ENCODE assay signal across 20 cellular contexts in genomic region chr1:19892628-19893168, GRCh38. TPM values are rescaled to one million over a fixed set of nuclear protein-coding genes. Genes with fewer than 3 reads are reported as not detected.
DNase-seq lines count a peak whose midpoint lies in the region; ATAC-seq, FAIRE-seq and TF ChIP-seq lines count a peak whose summit lies in the region.
"Had no signal": no experiment of that assay in that cellular context is flagged by ENCODE, and none has a peak within 500 bp of the region (broad histone marks: within the 10 kb centered on the region; RNA-seq: fewer than 3 reads in every experiment).

No MANE protein-coding gene starts in this region.

- FAIRE-seq in H54 (lab: Jason Lieb, UNC) = peak; percentile 20
- FAIRE-seq: D721Med had no signal

- peaks cover 22% of the 10 kb centered on the region for H3K4me1 Mint-ChIP-seq in stimulated activated effector memory CD8-positive, alpha-beta T cell treated with anti-CD3 and anti-CD28 coated beads, Interleukin-12 subunit alpha, Interleukin-12 subunit beta, amount 100 ng/mL, for 72 hours

- TF ChIP-seq POLR2A in H54 (IDR thresholded peaks at IDR 0.05; ENCODE audit: low read depth, low read length) = no peak

- H3K4me3 Mint-ChIP-seq in stimulated activated effector memory CD8-positive, alpha-beta T cell treated with anti-CD3 and anti-CD28 coated beads, Interleukin-12 subunit alpha, Interleukin-12 subunit beta, amount 100 ng/mL, for 72 hours = no peak overlapping the region

- peak overlapping the region; percentile 38 for H3K27ac ChIP-seq in epithelial cell of prostate
- H3K27ac ChIP-seq: thoracic aorta had no signal

- DNase-seq in H54 (ENCODE audit: insufficient read length, low spot score) (no peak), RPMI7951 (ENCODE audit: low read depth) (peak; percentile 43), epithelial cell of prostate (ENCODE audit: low read depth, low spot score) (no peak), NCI-H1417 (lab: John Stamatoyannopoulos, UW) (no peak), SK-N-DZ (ENCODE audit: low spot score) (no peak), NCI-H2171 treated with DMSO at 0.1 percent for 48 hours (lab: John Stamatoyannopoulos, UW) (no peak)
- DNase-seq in stimulated activated effector memory CD8-positive, alpha-beta T cell treated with anti-CD3 and anti-CD28 coated beads, Interleukin-12 subunit alpha, Interleukin-12 subunit beta, amount 100 ng/mL, for 72 hours (ENCODE audit: low spot score in 2 of 2) = no peak
- DNase-seq: activated CD4-positive, CD25-positive, alpha-beta regulatory T cell; activated CD8-positive, alpha-beta memory T cell treated with anti-CD3 and anti-CD28 coated beads for 24 hours; glutamatergic neuron; H7; left ventricle myocardium superior; NCI-H146 had no signal

- peaks cover 70% of the 10 kb centered on the region for H3K36me3 Mint-ChIP-seq in stimulated activated effector memory CD8-positive, alpha-beta T cell treated with anti-CD3 and anti-CD28 coated beads, Interleukin-12 subunit alpha, Interleukin-12 subunit beta, amount 100 ng/mL, for 72 hours

- peak overlapping the region; percentile 10 for H3K27ac Mint-ChIP-seq in stimulated activated effector memory CD8-positive, alpha-beta T cell treated with anti-CD3 and anti-CD28 coated beads, Interleukin-12 subunit alpha, Interleukin-12 subunit beta, amount 100 ng/mL, for 72 hours
- H3K27ac Mint-ChIP-seq: activated T-helper 2 cell treated with anti-CD3 and anti-CD28 coated beads, Interferon-gamma antibody, Interleukin-2, Interleukin-4, amounts not matched to agents 10 μg/mL and 5 μg/mL and 100 μg/mL, durations not matched to agents 14 hours and 24 hours and 36 hours had no signal

- ATAC-seq in stimulated activated effector memory CD8-positive, alpha-beta T cell treated with anti-CD3 and anti-CD28 coated beads, Interleukin-12 subunit alpha, Interleukin-12 subunit beta, amount 100 ng/mL, for 72 hours = no peak
- ATAC-seq: left ventricle myocardium superior had no signal

- H3K9me3 Mint-ChIP-seq in stimulated activated effector memory CD8-positive, alpha-beta T cell treated with anti-CD3 and anti-CD28 coated beads, Interleukin-12 subunit alpha, Interleukin-12 subunit beta, amount 100 ng/mL, for 72 hours = no peaks in the 10 kb centered on the region
- H3K9me3 Mint-ChIP-seq: activated T-helper 2 cell treated with anti-CD3 and anti-CD28 coated beads, Interferon-gamma antibody, Interleukin-2, Interleukin-4, amounts not matched to agents 10 μg/mL and 5 μg/mL and 100 μg/mL, durations not matched to agents 14 hours and 24 hours and 36 hours had no signal

RNA-seq across cellular contexts. Expression of gene OTUD3, which starts 10.5 kb away (rescaled TPM):
- 3.1 and 4.3 TPM in 2 replicates for total RNA-seq in RPMI7951 (2014; rRNA removed; shearing (Covaris generic))
- polyA plus RNA-seq in SK-N-DZ (2014; cell fraction: cytosol; rRNA removed) = 16.3 and 18.0 TPM in 2 replicates
- polyA plus RNA-seq in SK-N-DZ (2014; cell fraction: nucleus; rRNA removed) = 22.4 and 26.2 TPM in 2 replicates

RNA-seq across cellular contexts. Expression of gene PLA2G2E, which starts 30.7 kb away (rescaled TPM):
- total RNA-seq in RPMI7951 (2014; rRNA removed; shearing (Covaris generic)) = not detected in 2 replicates
- polyA plus RNA-seq in SK-N-DZ (2014; cell fraction: cytosol; rRNA removed) = not detected in 2 replicates
- not detected in 2 replicates for polyA plus RNA-seq in SK-N-DZ (2014; cell fraction: nucleus; rRNA removed)
- total RNA-seq: activated T-helper 2 cell treated with anti-CD3 and anti-CD28 coated beads, Interferon-gamma antibody, Interleukin-2, Interleukin-4, amounts not matched to agents 10 μg/mL and 5 μg/mL and 100 μg/mL, durations not matched to agents 14 hours and 24 hours and 36 hours; chondrocyte; H7; left ventricle myocardium superior; posterior vena cava; T-helper 1 cell treated with Interleukin-12 subunit alpha and Interleukin-12 subunit beta and Interleukin-4 antibody, amounts not matched to agents 30 ng/mL and 1 ng/mL, for 36 hours; thoracic aorta had no signal
- polyA plus RNA-seq: BJ had no signal
